13 cellular contexts compared by ENCODE assay signal in genomic region chr17:73369126-73369525, GRCh38. TPM values are rescaled to one million over a fixed set of nuclear protein-coding genes. Genes with fewer than 3 reads are reported as not detected.
DNase-seq lines count a peak whose midpoint lies in the region; ATAC-seq, FAIRE-seq and TF ChIP-seq lines count a peak whose summit lies in the region.
"Had no signal": no experiment of that assay in that cellular context is flagged by ENCODE, and none has a peak within 500 bp of the region (broad histone marks: within the 10 kb centered on the region; RNA-seq: fewer than 3 reads in every experiment).

No MANE protein-coding gene starts in this region.

- ATAC-seq in body of pancreas (peak; percentile 73), right cardiac atrium (peak; percentile 48 to 68), HG03108 (IDR thresholded peaks at IDR 0.05; ENCODE audit: unreplicated experiment) (no peak), HG02759 (IDR thresholded peaks at IDR 0.05; ENCODE audit: unreplicated experiment) (no peak)

- peak; percentile 45 for DNase-seq in NCI-H82 (lab: John Stamatoyannopoulos, UW)
- DNase-seq in NCI-H82 treated with DMSO at 0.1 percent for 48 hours (lab: John Stamatoyannopoulos, UW; ENCODE audit: unreplicated experiment) = no peak
- peak; percentile 54 to 75 (median 69) for DNase-seq in body of pancreas
- DNase-seq in right cardiac atrium = peak; percentile 50 to 81 (median 77)
- no peak for DNase-seq in urothelium cell line (ENCODE audit: low spot score)
- no peak for DNase-seq in stimulated activated CD4-positive, alpha-beta T cell treated with anti-CD3 and anti-CD28 coated beads, Interleukin-2, amount 100 ng/mL, for 48 hours
- DNase-seq: activated gamma-delta T cell, SIG-M5 had no signal

- H3K27me3 ChIP-seq in body of pancreas = no peaks in the 10 kb centered on the region
- H3K27me3 ChIP-seq in right cardiac atrium (ENCODE audit: control insufficient read depth, insufficient read depth) = no peaks in the 10 kb centered on the region
- H3K27me3 ChIP-seq: uterus had no signal

- no peak for TF ChIP-seq CTCF in body of pancreas (IDR thresholded peaks at IDR 0.05)

- FAIRE-seq in urothelium cell line (lab: Jason Lieb, UNC) = peak; percentile 90

- H3K4me3 ChIP-seq in body of pancreas (no peak overlapping the region), right cardiac atrium (ENCODE audit: low read length) (no peak overlapping the region)
- H3K4me3 ChIP-seq: psoas muscle, uterus had no signal

- H3K9me3 ChIP-seq in body of pancreas (no peaks in the 10 kb centered on the region), right cardiac atrium (ENCODE audit: control insufficient read depth, low read length) (no peaks in the 10 kb centered on the region)
- H3K9me3 ChIP-seq: psoas muscle, uterus had no signal

- intact Hi-C loops in body of pancreas (cut with DNase I) (no loop called here), right cardiac atrium (cut with DNase I) (loop anchor here (1.0 to 10.0 kb wide), 5 partner anchors 54 to 114 kb away; partner anchors contain the start of gene CDC42EP4 (in 3 of the 4))

- no peaks in the 10 kb centered on the region for H3K36me3 ChIP-seq in body of pancreas (replicated peaks in 1 of 2; ENCODE audit: insufficient read depth in 1 of 2, low read depth in 2 of 2)
- H3K36me3 ChIP-seq: uterus had no signal

- H3K4me1 ChIP-seq in body of pancreas (peaks cover 12% of the 10 kb centered on the region), right cardiac atrium (ENCODE audit: control insufficient read depth, insufficient read depth, low read length) (no peaks in the 10 kb centered on the region)
- H3K4me1 ChIP-seq: psoas muscle, uterus had no signal

- WGBS in body of pancreas, 2 donors = 22 to 37% methylated on average over 4 to 14 of the region's 14 CpGs
- WGBS in right cardiac atrium = 51% methylated on average over 14 of the region's 14 CpGs

- TF ChIP-seq POLR2A in body of pancreas (IDR thresholded peaks at IDR 0.05) = peak in 2 of 3 donors; percentile 23 to 28

- H3K27ac ChIP-seq in body of pancreas (peak overlapping the region in 3 of 4 donors; percentile 32 to 74 (median 43)), right cardiac atrium (ENCODE audit: low read length) (no peak overlapping the region)
- H3K27ac ChIP-seq: psoas muscle, uterus had no signal

RNA-seq across cellular contexts. Expression of gene CDC42EP4, which starts 57.3 kb away (rescaled TPM):
- 10 to 100 TPM; 47.0 to 60.6 TPM for total RNA-seq in body of pancreas
- total RNA-seq in right cardiac atrium = 10 to 100 TPM; 28.1 to 47.1 (median 38.4) TPM
- polyA plus RNA-seq in right cardiac atrium = 31.9 TPM
- total RNA-seq: OCI-LY7 had no signal

Comparison
In these comparisons a context has a peak if more than half of its experiments do, and no peak if none do; other contexts are left out.
1. DNase-seq: peak in NCI-H82 (single experiment), body of pancreas (4 of 4) and right cardiac atrium (3 of 3); none in NCI-H82 treated with DMSO at 0.1 percent for 48 hours (single experiment), urothelium cell line (single experiment) and stimulated activated CD4-positive, alpha-beta T cell treated with anti-CD3 and anti-CD28 coated beads, Interleukin-2, amount 100 ng/mL, for 48 hours (0 of 2).
2. ATAC-seq: peak in body of pancreas (single experiment) and right cardiac atrium (2 of 2); none in HG03108 (single experiment) and HG02759 (single experiment).